In the genomic region with DNA sequence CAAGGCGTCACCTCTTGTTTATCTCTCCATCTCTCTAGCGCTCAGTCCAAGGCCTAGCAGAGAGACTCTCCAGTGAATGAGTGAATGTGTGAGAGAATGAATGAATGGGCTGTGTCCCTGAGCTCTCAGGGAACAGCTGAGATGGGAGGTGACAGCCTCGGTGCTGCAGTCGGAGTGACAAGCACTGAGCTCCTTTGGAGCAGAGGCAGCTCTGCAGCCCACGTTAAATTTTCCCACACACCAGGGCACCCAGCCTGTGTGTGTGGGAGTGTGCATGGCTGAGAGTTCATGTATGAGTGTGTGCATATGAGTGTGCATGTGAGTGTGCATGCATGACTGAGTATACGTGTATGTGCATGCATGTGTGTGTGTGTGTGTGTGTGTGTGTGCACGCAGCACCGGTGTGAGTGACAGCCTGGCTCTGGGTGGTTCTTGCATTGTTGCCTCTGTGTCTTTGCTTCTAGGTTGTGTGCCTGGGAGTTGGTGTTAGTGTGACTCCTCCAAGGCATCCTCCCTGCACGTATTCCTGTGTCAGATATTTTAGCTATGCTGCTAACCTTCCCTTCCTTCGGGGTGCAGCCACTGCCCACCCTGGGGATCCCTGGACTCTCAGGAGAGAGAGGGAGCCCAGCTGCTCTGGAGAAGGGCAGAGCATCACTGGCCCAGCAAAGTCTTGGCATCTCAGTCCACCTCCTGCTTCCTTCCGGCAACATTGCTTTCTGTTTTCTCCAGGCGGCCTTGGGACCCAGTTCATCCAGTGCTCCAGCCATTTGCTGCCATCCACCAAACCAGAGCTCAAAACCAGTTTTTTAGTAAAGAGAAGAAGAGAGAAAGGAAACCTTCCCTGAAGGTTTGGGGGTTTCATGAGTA, we compare ENCODE assay signal across 11 cellular contexts.
DNase-seq lines count a peak whose midpoint lies in the region; ATAC-seq and TF ChIP-seq lines count a peak whose summit lies in the region.
"Had no signal": no experiment of that assay in that cellular context is flagged by ENCODE, and none has a peak within 500 bp of the region (broad histone marks: within the 10 kb centered on the region; RNA-seq: fewer than 3 reads in every experiment).

No MANE protein-coding gene starts in this region.

- H3K9me3 ChIP-seq in HEK293 (ENCODE audit: control insufficient read depth, insufficient read depth, low read depth, low read length) (no peaks in the 10 kb centered on the region), lower lobe of right lung (no peaks in the 10 kb centered on the region)
- H3K9me3 ChIP-seq: BLaER1 treated with 17β-estradiol and CSF1 and Interleukin-3, amounts not matched to agents 10 nM and 100 nM had no signal

- H3K27me3 Mint-ChIP-seq in chondrocyte (ENCODE audit: low read depth), result peaks cover 29% of the 10 kb centered on the region
- H3K27me3 Mint-ChIP-seq in stimulated activated naive CD8-positive, alpha-beta T cell treated with anti-CD3 and anti-CD28 coated beads, Interleukin-15, amount 100 ng/mL, for 72 hours, result peaks cover 16% of the 10 kb centered on the region

- peaks cover 16% of the 10 kb centered on the region for H3K27me3 ChIP-seq in lower lobe of right lung (ENCODE audit: low read depth)

- H3K36me3 ChIP-seq in HEK293 (ENCODE audit: control insufficient read depth in 2 of 2, insufficient read depth in 1 of 2, low read length in 2 of 2) (peaks cover 0 to 63% of the 10 kb centered on the region in 2 experiments; a peak in 1 of 3 replicates), lower lobe of right lung (no peaks in the 10 kb centered on the region)
- H3K36me3 ChIP-seq: BLaER1 treated with 17β-estradiol and CSF1 and Interleukin-3, amounts not matched to agents 10 nM and 100 nM had no signal

- H3K4me1 Mint-ChIP-seq in chondrocyte (ENCODE audit: low read depth), result no peaks in the 10 kb centered on the region
- no peaks in the 10 kb centered on the region for H3K4me1 Mint-ChIP-seq in stimulated activated naive CD8-positive, alpha-beta T cell treated with anti-CD3 and anti-CD28 coated beads, Interleukin-15, amount 100 ng/mL, for 72 hours
- H3K4me1 Mint-ChIP-seq: CD4-positive, CD25-positive, alpha-beta regulatory T cell had no signal

- H3K4me1 ChIP-seq in HEK293 (ENCODE audit: control insufficient read depth, insufficient read depth, low read length), result no peaks in the 10 kb centered on the region
- no peaks in the 10 kb centered on the region for H3K4me1 ChIP-seq in lower lobe of right lung

- H3K4me3 Mint-ChIP-seq in chondrocyte (ENCODE audit: unreplicated experiment), result no peak overlapping the region
- H3K4me3 Mint-ChIP-seq in stimulated activated naive CD8-positive, alpha-beta T cell treated with anti-CD3 and anti-CD28 coated beads, Interleukin-15, amount 100 ng/mL, for 72 hours, result no peak overlapping the region
- H3K4me3 Mint-ChIP-seq: CD4-positive, CD25-positive, alpha-beta regulatory T cell had no signal

- no peak overlapping the region for H3K4me3 ChIP-seq in HEK293 (ENCODE audit: low read depth, low read length)
- no peak overlapping the region for H3K4me3 ChIP-seq in lower lobe of right lung
- H3K4me3 ChIP-seq: BLaER1 treated with 17β-estradiol and CSF1 and Interleukin-3, amounts not matched to agents 10 nM and 100 nM had no signal

- intact Hi-C loops in lower lobe of right lung (cut with DNase I), result no loop called here

- H3K9me3 Mint-ChIP-seq in chondrocyte (ENCODE audit: low read depth), result no peaks in the 10 kb centered on the region
- no peaks in the 10 kb centered on the region for H3K9me3 Mint-ChIP-seq in stimulated activated naive CD8-positive, alpha-beta T cell treated with anti-CD3 and anti-CD28 coated beads, Interleukin-15, amount 100 ng/mL, for 72 hours
- H3K9me3 Mint-ChIP-seq: CD4-positive, CD25-positive, alpha-beta regulatory T cell had no signal

- TF ChIP-seq CTCF in HEK293 (tag by site-specific recombination; IDR thresholded peaks at IDR 0.05) (no peak), chondrocyte (IDR thresholded peaks at IDR 0.05) (no peak), lower lobe of right lung (IDR thresholded peaks at IDR 0.05) (no peak)

- DNase-seq in Ammon's horn (ENCODE audit: low spot score) (peak; percentile 68), chondrocyte (ENCODE audit: low spot score) (peak; percentile 47), lower lobe of right lung (peak; percentile 14), NCI-H446 treated with DMSO at 0.1 percent for 48 hours (lab: John Stamatoyannopoulos, UW) (no peak), 8988T (no peak)
- DNase-seq in activated naive CD4-positive, alpha-beta T cell treated with anti-CD3 and anti-CD28 coated beads, Interleukin-2, amount 50 U/mL, for 16 hours, result no peak
- DNase-seq in stimulated activated naive CD8-positive, alpha-beta T cell treated with anti-CD3 and anti-CD28 coated beads, Interleukin-15, amount 100 ng/mL, for 72 hours, result no peak
- DNase-seq: AML-193 had no signal

- CTCF ChIA-PET in HEK293 (lab: Yijun Ruan, JAX), result interaction anchor here (0.8 to 1.3 kb wide), 3 partner anchors 42 to 123 kb away, joined by 3 to 5 read pairs (median 3); no protein-coding TSS in a partner anchor

- H3K27ac ChIP-seq in HEK293 (ENCODE audit: extremely low read depth, low read depth, low read length) (no peak overlapping the region), lower lobe of right lung (no peak overlapping the region)
- H3K27ac ChIP-seq: BLaER1 treated with 17β-estradiol and CSF1 and Interleukin-3, amounts not matched to agents 10 nM and 100 nM had no signal

- ATAC-seq in lower lobe of right lung, result no peak
- ATAC-seq in stimulated activated naive CD8-positive, alpha-beta T cell treated with anti-CD3 and anti-CD28 coated beads, Interleukin-15, amount 100 ng/mL, for 72 hours, result no peak

- POLR2A ChIA-PET in HEK293 (lab: Yijun Ruan, JAX), result no interaction called here

- H3K36me3 Mint-ChIP-seq in chondrocyte (ENCODE audit: low read depth), result no peaks in the 10 kb centered on the region
- H3K36me3 Mint-ChIP-seq: CD4-positive, CD25-positive, alpha-beta regulatory T cell had no signal

- H3K27ac Mint-ChIP-seq in chondrocyte (ENCODE audit: unreplicated experiment), result no peak overlapping the region
- H3K27ac Mint-ChIP-seq in stimulated activated naive CD8-positive, alpha-beta T cell treated with anti-CD3 and anti-CD28 coated beads, Interleukin-15, amount 100 ng/mL, for 72 hours, result no peak overlapping the region

TF ChIP-seq in HEK293, 187 proteins besides CTCF, POLR2A, EP300 and RAD21:
- TF ChIP-seq EGR2 (tag by site-specific recombination; IDR thresholded peaks at IDR 0.05; ENCODE audit: low read depth) (peak; percentile 57), ZBTB17 (tag by site-specific recombination; IDR thresholded peaks at IDR 0.05) (no peak), ZFHX2 (tag by site-specific recombination; conservative IDR thresholded peaks at IDR 0.05) (peak; percentile 73), OVOL3 (tag by site-specific recombination; IDR thresholded peaks at IDR 0.05) (no peak), KLF9 (tag by site-specific recombination; IDR thresholded peaks at IDR 0.05; ENCODE audit: low read depth) (no peak), FEZF1 (tag by site-specific recombination; IDR thresholded peaks at IDR 0.05) (no peak), ZNF10 (tag by site-specific recombination; IDR thresholded peaks at IDR 0.05) (no peak), ZSCAN30 (tag by site-specific recombination; IDR thresholded peaks at IDR 0.05) (no peak)
- TF ChIP-seq, protein P1, sequence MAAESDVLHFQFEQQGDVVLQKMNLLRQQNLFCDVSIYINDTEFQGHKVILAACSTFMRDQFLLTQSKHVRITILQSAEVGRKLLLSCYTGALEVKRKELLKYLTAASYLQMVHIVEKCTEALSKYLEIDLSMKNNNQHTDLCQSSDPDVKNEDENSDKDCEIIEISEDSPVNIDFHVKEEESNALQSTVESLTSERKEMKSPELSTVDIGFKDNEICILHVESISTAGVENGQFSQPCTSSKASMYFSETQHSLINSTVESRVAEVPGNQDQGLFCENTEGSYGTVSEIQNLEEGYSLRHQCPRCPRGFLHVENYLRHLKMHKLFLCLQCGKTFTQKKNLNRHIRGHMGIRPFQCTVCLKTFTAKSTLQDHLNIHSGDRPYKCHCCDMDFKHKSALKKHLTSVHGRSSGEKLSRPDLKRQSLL (tag by site-specific recombination; IDR thresholded peaks at IDR 0.05), result no peak
- TF ChIP-seq, protein P2, sequence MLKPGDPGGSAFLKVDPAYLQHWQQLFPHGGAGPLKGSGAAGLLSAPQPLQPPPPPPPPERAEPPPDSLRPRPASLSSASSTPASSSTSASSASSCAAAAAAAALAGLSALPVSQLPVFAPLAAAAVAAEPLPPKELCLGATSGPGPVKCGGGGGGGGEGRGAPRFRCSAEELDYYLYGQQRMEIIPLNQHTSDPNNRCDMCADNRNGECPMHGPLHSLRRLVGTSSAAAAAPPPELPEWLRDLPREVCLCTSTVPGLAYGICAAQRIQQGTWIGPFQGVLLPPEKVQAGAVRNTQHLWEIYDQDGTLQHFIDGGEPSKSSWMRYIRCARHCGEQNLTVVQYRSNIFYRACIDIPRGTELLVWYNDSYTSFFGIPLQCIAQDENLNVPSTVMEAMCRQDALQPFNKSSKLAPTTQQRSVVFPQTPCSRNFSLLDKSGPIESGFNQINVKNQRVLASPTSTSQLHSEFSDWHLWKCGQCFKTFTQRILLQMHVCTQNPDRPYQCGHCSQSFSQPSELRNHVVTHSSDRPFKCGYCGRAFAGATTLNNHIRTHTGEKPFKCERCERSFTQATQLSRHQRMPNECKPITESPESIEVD (tag by site-specific recombination; IDR thresholded peaks at IDR 0.05), result no peak
- TF ChIP-seq, protein P3, sequence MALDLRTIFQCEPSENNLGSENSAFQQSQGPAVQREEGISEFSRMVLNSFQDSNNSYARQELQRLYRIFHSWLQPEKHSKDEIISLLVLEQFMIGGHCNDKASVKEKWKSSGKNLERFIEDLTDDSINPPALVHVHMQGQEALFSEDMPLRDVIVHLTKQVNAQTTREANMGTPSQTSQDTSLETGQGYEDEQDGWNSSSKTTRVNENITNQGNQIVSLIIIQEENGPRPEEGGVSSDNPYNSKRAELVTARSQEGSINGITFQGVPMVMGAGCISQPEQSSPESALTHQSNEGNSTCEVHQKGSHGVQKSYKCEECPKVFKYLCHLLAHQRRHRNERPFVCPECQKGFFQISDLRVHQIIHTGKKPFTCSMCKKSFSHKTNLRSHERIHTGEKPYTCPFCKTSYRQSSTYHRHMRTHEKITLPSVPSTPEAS (tag by site-specific recombination; IDR thresholded peaks at IDR 0.05), result 0 out of 2 replicates have a peak, but pooled peaks have one; percentile 27
TF ChIP-seq in HEK293: peak in this region for 3.

Comparison
In these comparisons a context has a peak if more than half of its experiments do, and no peak if none do; other contexts are left out.
1. DNase-seq: peak in Ammon's horn (single experiment), chondrocyte (single experiment) and lower lobe of right lung (single experiment); none in NCI-H446 treated with DMSO at 0.1 percent for 48 hours (single experiment), 8988T (single experiment), activated naive CD4-positive, alpha-beta T cell treated with anti-CD3 and anti-CD28 coated beads, Interleukin-2, amount 50 U/mL, for 16 hours (single experiment) and stimulated activated naive CD8-positive, alpha-beta T cell treated with anti-CD3 and anti-CD28 coated beads, Interleukin-15, amount 100 ng/mL, for 72 hours (0 of 2).